ENCODE assay signal across 1 cellular context in genomic region chr1:11838349-11839272, GRCh38.
TF ChIP-seq lines count a peak whose summit lies in the region.

No MANE protein-coding gene starts in this region.

TF ChIP-seq in HCT116, 20 proteins besides CTCF, POLR2A, EP300 and RAD21 (continued from another document):
- TF ChIP-seq REST (IDR thresholded peaks at IDR 0.05; ENCODE audit: low read depth) = no peak
